ENCODE assay signal across 15 cellular contexts in the genomic region with DNA sequence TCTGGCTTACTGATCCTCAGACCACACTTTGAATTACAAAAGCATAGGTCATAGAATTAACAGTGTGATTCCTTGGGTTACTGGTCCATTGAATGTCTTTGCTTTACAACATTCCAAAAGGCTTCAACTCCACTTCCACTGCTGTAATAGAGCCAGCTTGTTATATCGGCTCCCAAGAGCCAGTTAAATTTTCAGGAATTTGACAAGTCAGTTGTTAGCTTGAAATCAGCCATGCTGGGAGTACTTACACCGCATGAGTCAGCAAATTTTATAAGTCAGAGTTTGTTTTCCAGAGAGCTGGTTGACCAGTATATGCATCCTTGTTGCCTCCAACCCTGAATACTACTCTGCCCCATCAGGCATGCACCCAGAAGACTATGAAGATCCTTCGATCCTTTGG.
A peak's percentile ranks its signal among the peaks of the same experiment; 100 is the strongest.
DNase-seq lines count a peak whose midpoint lies in the region; ATAC-seq, FAIRE-seq and TF ChIP-seq lines count a peak whose summit lies in the region.
"Had no signal": no experiment of that assay in that cellular context is flagged by ENCODE, and none has a peak within 500 bp of the region (broad histone marks: within the 10 kb centered on the region; RNA-seq: fewer than 3 reads in every experiment).

No MANE protein-coding gene starts in this region.

- POLR2A ChIA-PET in K562 (lab: Yijun Ruan, JAX) (interaction anchor here (0.6 kb wide), 1 partner anchor 171 kb away, joined by 3 read pairs; no protein-coding TSS in a partner anchor), OCI-LY7 (lab: Charles Lee) (no interaction called here)

- H3K4me1 ChIP-seq in K562 (replicated peaks in 1 of 2; ENCODE audit: control insufficient read depth in 2 of 2, insufficient read depth in 2 of 2, low read length in 2 of 2) (no peaks in the 10 kb centered on the region), ascending aorta (no peaks in the 10 kb centered on the region), OCI-LY7 (ENCODE audit: insufficient read depth, low read length, poor library complexity, severe bottlenecking) (no peaks in the 10 kb centered on the region)
- H3K4me1 ChIP-seq: adrenal gland, left ventricle myocardium inferior, uterus had no signal

- H3K36me3 Mint-ChIP-seq in HFFc6 (ENCODE audit: low read depth), result no peaks in the 10 kb centered on the region
- H3K36me3 Mint-ChIP-seq: naive thymus-derived CD4-positive, alpha-beta T cell; stimulated activated effector memory CD8-positive, alpha-beta T cell treated with anti-CD3 and anti-CD28 coated beads, Interleukin-12 subunit alpha, Interleukin-12 subunit beta, amount 100 ng/mL, for 72 hours had no signal

- no peaks in the 10 kb centered on the region for H3K36me3 ChIP-seq in K562 (ENCODE audit: control insufficient read depth, insufficient read depth, low read length)
- no peaks in the 10 kb centered on the region for H3K36me3 ChIP-seq in ascending aorta
- H3K36me3 ChIP-seq in OCI-LY7 (ENCODE audit: insufficient read depth, low read length), result no peaks in the 10 kb centered on the region
- H3K36me3 ChIP-seq: adrenal gland; BLaER1 treated with 17β-estradiol and CSF1 and Interleukin-3, amounts not matched to agents 10 nM and 100 nM; left ventricle myocardium inferior; uterus had no signal

- 13% methylated on average over 3 of the region's 3 CpGs for WGBS in K562 (ENCODE audit: insufficient coverage, low coverage, missing lambda C conversion rate)

- H3K4me2 ChIP-seq in K562 (ENCODE audit: insufficient read depth, low read length) (peak overlapping the region; percentile 7; the same call in 1 of the 2 replicates), OCI-LY7 (ENCODE audit: low read length) (no peak overlapping the region)
- H3K4me2 ChIP-seq: BLaER1 treated with 17β-estradiol and CSF1 and Interleukin-3, amounts not matched to agents 10 nM and 100 nM had no signal

- no peak overlapping the region for H3K9ac ChIP-seq in K562 (ENCODE audit: insufficient read depth in 1 of 2, low read depth in 2 of 2, low read length in 2 of 2)
- H3K9ac ChIP-seq: BLaER1 treated with 17β-estradiol and CSF1 and Interleukin-3, amounts not matched to agents 10 nM and 100 nM had no signal

- TF ChIP-seq POLR2A in K562 (conservative IDR thresholded peaks at IDR 0.05), result no peak

- no peaks in the 10 kb centered on the region for H3K9me3 Mint-ChIP-seq in HFFc6
- H3K9me3 Mint-ChIP-seq: stimulated activated effector memory CD8-positive, alpha-beta T cell treated with anti-CD3 and anti-CD28 coated beads, Interleukin-12 subunit alpha, Interleukin-12 subunit beta, amount 100 ng/mL, for 72 hours had no signal

- H3K4me3 ChIP-seq in AG09309 (ENCODE audit: control insufficient read depth, low read depth, low read length), result no peak overlapping the region
- no peak overlapping the region for H3K4me3 ChIP-seq in K562
- no peak overlapping the region for H3K4me3 ChIP-seq in ascending aorta
- no peak overlapping the region for H3K4me3 ChIP-seq in OCI-LY7 (ENCODE audit: low read depth, low read length, poor library complexity, severe bottlenecking)
- H3K4me3 ChIP-seq: adrenal gland; BLaER1 treated with 17β-estradiol and CSF1 and Interleukin-3, amounts not matched to agents 10 nM and 100 nM; left ventricle myocardium inferior; uterus had no signal

- TF ChIP-seq EP300 in K562 (IDR thresholded peaks at IDR 0.05; ENCODE audit: low read length), result no peak

- H3K4me3 Mint-ChIP-seq in HFFc6, result peak overlapping the region; percentile 19; the same call in 1 of the 2 replicates
- H3K4me3 Mint-ChIP-seq: naive thymus-derived CD4-positive, alpha-beta T cell; stimulated activated effector memory CD8-positive, alpha-beta T cell treated with anti-CD3 and anti-CD28 coated beads, Interleukin-12 subunit alpha, Interleukin-12 subunit beta, amount 100 ng/mL, for 72 hours had no signal

- BruUV-seq in K562 (replicated peaks; lab: Mats Ljungman, UMichigan) (no TSS peak), OCI-LY7 (replicated peaks; lab: Mats Ljungman, UMichigan) (no TSS peak)

- peaks cover 8% of the 10 kb centered on the region; the same call in 1 of the 2 replicates for H3K27me3 Mint-ChIP-seq in HFFc6 (ENCODE audit: insufficient read depth)

- CTCF ChIA-PET in K562 (lab: Yijun Ruan, JAX; ENCODE audit: low intra/inter-chr PET ratio) (no interaction called here), OCI-LY7 (lab: Charles Lee; ENCODE audit: unreplicated experiment) (no interaction called here)

- no peak for TF ChIP-seq RAD21 in K562 (CRISPR knock-in tag; conservative IDR thresholded peaks at IDR 0.05 in 1 of 2, IDR thresholded peaks at IDR 0.05 in 1 of 2)

- peak overlapping the region; percentile 56; the same call in 1 of the 2 replicates for H2AFZ ChIP-seq in K562 (ENCODE audit: low read depth, low read length)
- no peak overlapping the region for H2AFZ ChIP-seq in OCI-LY7 (ENCODE audit: low read length)

- no peaks in the 10 kb centered on the region for H3K9me3 ChIP-seq in K562 (replicated peaks; ENCODE audit: control insufficient read depth, insufficient read depth, low read depth, low read length)
- H3K9me3 ChIP-seq in ascending aorta, result no peaks in the 10 kb centered on the region
- no peaks in the 10 kb centered on the region for H3K9me3 ChIP-seq in OCI-LY7 (ENCODE audit: low read length)
- H3K9me3 ChIP-seq: adrenal gland; BLaER1 treated with 17β-estradiol and CSF1 and Interleukin-3, amounts not matched to agents 10 nM and 100 nM; left ventricle myocardium inferior; uterus had no signal

- FAIRE-seq in K562 (lab: Jason Lieb, UNC), result no peak
- FAIRE-seq in urothelium cell line (lab: Jason Lieb, UNC), result no peak

- H3K27ac Mint-ChIP-seq in HFFc6, result no peak overlapping the region
- H3K27ac Mint-ChIP-seq: naive thymus-derived CD4-positive, alpha-beta T cell; stimulated activated effector memory CD8-positive, alpha-beta T cell treated with anti-CD3 and anti-CD28 coated beads, Interleukin-12 subunit alpha, Interleukin-12 subunit beta, amount 100 ng/mL, for 72 hours had no signal

- intact Hi-C loops in K562 (cut with micrococcal nuclease), result no loop called here
- intact Hi-C loops in ascending aorta (cut with DNase I), result no loop called here
- intact Hi-C loops in OCI-LY7 (cut with micrococcal nuclease; ENCODE audit: unreplicated experiment), result no loop called here

- peak; percentile 66 for ATAC-seq in K562
- ATAC-seq: naive thymus-derived CD4-positive, alpha-beta T cell; stimulated activated effector memory CD8-positive, alpha-beta T cell treated with anti-CD3 and anti-CD28 coated beads, Interleukin-12 subunit alpha, Interleukin-12 subunit beta, amount 100 ng/mL, for 72 hours had no signal

- no peaks in the 10 kb centered on the region for H3K9me1 ChIP-seq in K562 (ENCODE audit: control insufficient read depth, insufficient read depth, low read length)

- in situ Hi-C loops in K562 (cut with MboI), result no loop called here

- H3K27me3 ChIP-seq in K562 (ENCODE audit: control insufficient read depth in 2 of 2, insufficient read depth in 2 of 2, low read length in 2 of 2), result no peaks in the 10 kb centered on the region
- no peaks in the 10 kb centered on the region for H3K27me3 ChIP-seq in ascending aorta
- H3K27me3 ChIP-seq: adrenal gland; BLaER1 treated with 17β-estradiol and CSF1 and Interleukin-3, amounts not matched to agents 10 nM and 100 nM; uterus had no signal

- H3K9me2 ChIP-seq in OCI-LY7 (ENCODE audit: insufficient read depth, low read length), result no peaks in the 10 kb centered on the region

- peaks cover 8% of the 10 kb centered on the region for H3K4me1 Mint-ChIP-seq in HFFc6 (ENCODE audit: low read depth)
- H3K4me1 Mint-ChIP-seq: naive thymus-derived CD4-positive, alpha-beta T cell; stimulated activated effector memory CD8-positive, alpha-beta T cell treated with anti-CD3 and anti-CD28 coated beads, Interleukin-12 subunit alpha, Interleukin-12 subunit beta, amount 100 ng/mL, for 72 hours had no signal

- DNase-seq in AG09309 (ENCODE audit: low read depth) (peak; percentile 21), HFFc6 (peak; percentile 27), K562 (ENCODE audit: extremely low read depth in 1 of 4, low spot score in 3 of 4) (peak in 1 of 4 experiments; percentile 3), kidney glomerular epithelial cell (lab: John Stamatoyannopoulos, UW) (peak; percentile 6), ascending aorta (ENCODE audit: low spot score in 2 of 2) (no peak), OCI-LY7 (ENCODE audit: low spot score) (no peak), urothelium cell line (ENCODE audit: low spot score) (no peak), cerebellar cortex (ENCODE audit: low spot score) (no peak)
- DNase-seq: adrenal gland; left ventricle myocardium inferior; naive thymus-derived CD4-positive, alpha-beta T cell; stimulated activated CD4-positive, alpha-beta T cell treated with anti-CD3 and anti-CD28 coated beads, Interleukin-4, amount 100 ng/mL, for 24 hours; uterus had no signal

- H4K20me1 ChIP-seq in K562 (replicated peaks; ENCODE audit: control insufficient read depth, insufficient read depth, low read length) (no peaks in the 10 kb centered on the region), OCI-LY7 (ENCODE audit: insufficient read depth, low read length) (no peaks in the 10 kb centered on the region)
- H4K20me1 ChIP-seq: BLaER1 treated with 17β-estradiol and CSF1 and Interleukin-3, amounts not matched to agents 10 nM and 100 nM had no signal

- H3K79me2 ChIP-seq in K562 (ENCODE audit: control insufficient read depth, insufficient read depth, low read length) (no peaks in the 10 kb centered on the region), OCI-LY7 (ENCODE audit: insufficient read depth, low read depth, low read length) (no peaks in the 10 kb centered on the region)

- TF ChIP-seq CTCF in AG09309 (IDR thresholded peaks at IDR 0.05; ENCODE audit: control insufficient read depth, insufficient read depth, low read depth, low read length, missing control alignments) (no peak), HFFc6 (IDR thresholded peaks at IDR 0.05) (no peak), K562 (IDR thresholded peaks at IDR 0.05 in 2 of 3, conservative IDR thresholded peaks at IDR 0.05 in 1 of 3; ENCODE audit: insufficient read depth in 2 of 3, low read depth in 1 of 3, low read length in 3 of 3) (no peak), ascending aorta (IDR thresholded peaks at IDR 0.05) (no peak), OCI-LY7 (conservative IDR thresholded peaks at IDR 0.05; ENCODE audit: low read length) (no peak)

- no peak overlapping the region for H3K27ac ChIP-seq in K562 (ENCODE audit: extremely low read depth, low read depth, low read length)
- H3K27ac ChIP-seq in ascending aorta, result no peak overlapping the region
- H3K27ac ChIP-seq in OCI-LY7 (ENCODE audit: low read depth, low read length, poor library complexity, severe bottlenecking), result no peak overlapping the region
- H3K27ac ChIP-seq: adrenal gland; BLaER1 treated with 17β-estradiol and CSF1 and Interleukin-3, amounts not matched to agents 10 nM and 100 nM; left ventricle myocardium inferior; uterus had no signal

TF ChIP-seq in K562, 482 proteins besides CTCF, POLR2A, EP300 and RAD21 (continues in another document):
- TF ChIP-seq GATAD2B (IDR thresholded peaks at IDR 0.05; ENCODE audit: borderline replicate concordance), result no peak
- TF ChIP-seq POLR2B (IDR thresholded peaks at IDR 0.05; ENCODE audit: low read depth, partially characterized antibody), result no peak
- peak; percentile 96 for TF ChIP-seq ZNF316 (IDR thresholded peaks at IDR 0.05)
- TF ChIP-seq IFI16 (CRISPR knock-in tag; IDR thresholded peaks at IDR 0.05), result no peak
- TF ChIP-seq GATA2 (CRISPR knock-in tag; IDR thresholded peaks at IDR 0.05), result no peak

Comparison
In these comparisons a context has a peak if more than half of its experiments do, and no peak if none do; other contexts are left out.
1. DNase-seq: peak in AG09309 (single experiment), HFFc6 (single experiment) and kidney glomerular epithelial cell (single experiment); none in ascending aorta (0 of 2), OCI-LY7 (single experiment), urothelium cell line (single experiment) and cerebellar cortex (single experiment).